ENCODE assay signal across 8 cellular contexts in genomic region chr4:120071192-120071795, GRCh38. TPM values are rescaled to one million over a fixed set of nuclear protein-coding genes. Genes with fewer than 3 reads are reported as not detected.
DNase-seq lines count a peak whose midpoint lies in the region; ATAC-seq and TF ChIP-seq lines count a peak whose summit lies in the region.

No MANE protein-coding gene starts in this region.

- no peaks in the 10 kb centered on the region; the same call in 1 of the 2 replicates for H3K36me3 ChIP-seq in Panc1 (ENCODE audit: control insufficient read depth, insufficient read depth, low read length)

- H3K4me3 ChIP-seq in Panc1 (ENCODE audit: low read depth in 2 of 2, low read length in 2 of 2) = no peak overlapping the region

- H3K9me3 ChIP-seq in Panc1 (ENCODE audit: control insufficient read depth, insufficient read depth, low read depth, low read length) = no peaks in the 10 kb centered on the region

- peak; percentile 19 for ATAC-seq in HG03575 (IDR thresholded peaks at IDR 0.05; ENCODE audit: extremely low read depth, insufficient number of reproducible peaks, low FRiP score, unreplicated experiment)
- no peak for ATAC-seq in Panc1
- peak; percentile 20 for ATAC-seq in left lobe of liver
- no peak for ATAC-seq in stimulated activated naive CD8-positive, alpha-beta T cell treated with anti-CD3 and anti-CD28 coated beads, Interleukin-15, Interleukin-2, amounts not matched to agents 100 U/mL and 50 U/mL, for 24 hours
- no peak for ATAC-seq in GM18907 (IDR thresholded peaks at IDR 0.05; ENCODE audit: unreplicated experiment)

- peaks cover 0 to 5% (median 0%) of the 10 kb centered on the region in 5 experiments for H3K9me3 Mint-ChIP-seq in brain

- no peak overlapping the region for H3K27ac Mint-ChIP-seq in brain

- CTCF ChIA-PET in Panc1 (lab: Charles Lee) = no interaction called here

- no peak overlapping the region for H3K27ac ChIP-seq in Panc1 (ENCODE audit: low read length)

- DNase-seq in NOMO-1 (lab: John Stamatoyannopoulos, UW; ENCODE audit: unreplicated experiment in 2 of 2) (peak; percentile 26 to 41), NOMO-1 treated with dmso at 0.1 percent for 144 hours (lab: John Stamatoyannopoulos, UW; ENCODE audit: unreplicated experiment) (no peak), Panc1 (ENCODE audit: low read depth, low spot score) (peak; percentile 33), left lobe of liver (ENCODE audit: low spot score) (no peak)
- peak; percentile 26 for DNase-seq in stimulated activated naive CD8-positive, alpha-beta T cell treated with anti-CD3 and anti-CD28 coated beads, Interleukin-15, Interleukin-2, amounts not matched to agents 100 U/mL and 50 U/mL, for 24 hours

- no peak overlapping the region for H3K4me3 Mint-ChIP-seq in brain

- H3K4me1 Mint-ChIP-seq in brain = peaks cover 39% of the 10 kb centered on the region

- H3K27me3 Mint-ChIP-seq in brain = peaks cover 6% of the 10 kb centered on the region

- no TSS peak for BruUV-seq in Panc1 (replicated peaks; lab: Mats Ljungman, UMichigan)

- TF ChIP-seq CTCF in Panc1 (IDR thresholded peaks at IDR 0.05) (peak; percentile 54; the same call in 1 of the 2 replicates), brain (conservative IDR thresholded peaks at IDR 0.05) (peak; percentile 71 to 82)

- H3K27me3 ChIP-seq in Panc1 (ENCODE audit: control insufficient read depth, insufficient read depth, low read length) = no peaks in the 10 kb centered on the region

- peaks cover 29% of the 10 kb centered on the region; the same call in 1 of the 2 replicates for H3K4me1 ChIP-seq in Panc1 (ENCODE audit: control insufficient read depth, insufficient read depth, low read length)

- in situ Hi-C loops in Panc1 (cut with HindIII; ENCODE audit: low pct_unique_long_range_greater_than_20kb, low sequenced_read_pairs) = no loop called here

- no peaks in the 10 kb centered on the region for H3K36me3 Mint-ChIP-seq in brain

- POLR2A ChIA-PET in Panc1 (lab: Charles Lee) = no interaction called here

- intact Hi-C loops in Panc1 (cut with micrococcal nuclease; ENCODE audit: unreplicated experiment) = loop anchor here (5.0 kb wide), 1 partner anchor 1026 kb away; no protein-coding TSS in a partner anchor

RNA-seq across cellular contexts. Expression of gene MAD2L1, which starts 4.6 kb away (rescaled TPM):
- 43.7 TPM for total RNA-seq in Panc1 (2021; ENCODE audit: unreplicated experiment)
- polyA plus RNA-seq in Panc1 (2012; ENCODE audit: insufficient read length) = 26.4 TPM
- 11.4 TPM for polyA plus RNA-seq in brain (ENCODE audit: insufficient read depth, low read depth, low replicate concordance)
- total RNA-seq in left lobe of liver = 0.83 TPM

Comparison
In these comparisons a context has a peak if more than half of its experiments do, and no peak if none do; other contexts are left out.
1. DNase-seq: peak in NOMO-1 (2 of 2), Panc1 (single experiment) and stimulated activated naive CD8-positive, alpha-beta T cell treated with anti-CD3 and anti-CD28 coated beads, Interleukin-15, Interleukin-2, amounts not matched to agents 100 U/mL and 50 U/mL, for 24 hours (single experiment); none in NOMO-1 treated with dmso at 0.1 percent for 144 hours (single experiment) and left lobe of liver (single experiment).
2. ATAC-seq: peak in HG03575 (single experiment) and left lobe of liver (single experiment); none in Panc1 (single experiment), stimulated activated naive CD8-positive, alpha-beta T cell treated with anti-CD3 and anti-CD28 coated beads, Interleukin-15, Interleukin-2, amounts not matched to agents 100 U/mL and 50 U/mL, for 24 hours (single experiment) and GM18907 (single experiment).
3. RNA of gene MAD2L1, which starts 4.6 kb away (total RNA-seq): 43.7 TPM in Panc1 (single experiment); 0.83 TPM in left lobe of liver (single experiment); every median in the first group is over 10 times any median in the second.